ENCODE assay signal across 4 cellular contexts in genomic region chr10:132052124-132052523, GRCh38.
TF ChIP-seq lines count a peak whose summit lies in the region.

No MANE protein-coding gene starts in this region.

TF ChIP-seq in A549, 52 proteins besides CTCF, POLR2A, EP300 and RAD21 (continues in another document):
- peak; percentile 72; the same call in 1 of the 2 replicates for TF ChIP-seq HDAC2 (IDR thresholded peaks at IDR 0.05)
- no peak for TF ChIP-seq NFE2L2 (conservative IDR thresholded peaks at IDR 0.05; ENCODE audit: low read length)
- TF ChIP-seq FOSB (CRISPR knock-in tag; IDR thresholded peaks at IDR 0.05), result no peak
- no peak for TF ChIP-seq NR3C1 (IDR thresholded peaks at IDR 0.05)
- peak; percentile 97 for TF ChIP-seq ESRRA (IDR thresholded peaks at IDR 0.05; ENCODE audit: borderline replicate concordance, low read length)
- no peak for TF ChIP-seq MAX (IDR thresholded peaks at IDR 0.05)
- no peak for TF ChIP-seq NPAS2 (CRISPR knock-in tag; IDR thresholded peaks at IDR 0.05; ENCODE audit: borderline replicate concordance)
- TF ChIP-seq FOXS1 (CRISPR knock-in tag; IDR thresholded peaks at IDR 0.05), result no peak
- TF ChIP-seq ZNF302 (CRISPR knock-in tag; IDR thresholded peaks at IDR 0.05), result no peak
- TF ChIP-seq ELK1 (IDR thresholded peaks at IDR 0.05; ENCODE audit: low read depth, low read length), result no peak
- no peak for TF ChIP-seq FOSL2 (IDR thresholded peaks at IDR 0.05)
- no peak for TF ChIP-seq FOSL2 (CRISPR knock-in tag; IDR thresholded peaks at IDR 0.05)
- TF ChIP-seq CBX2 (IDR thresholded peaks at IDR 0.05; ENCODE audit: borderline replicate concordance, low read depth), result no peak

TF ChIP-seq in HCT116, 20 proteins besides CTCF, POLR2A, EP300 and RAD21:
- TF ChIP-seq CEBPB (IDR thresholded peaks at IDR 0.05; ENCODE audit: low read depth) (no peak), CBX3 (IDR thresholded peaks at IDR 0.05; ENCODE audit: low read depth) (peak; percentile 91; the same call in 1 of the 2 replicates)
TF ChIP-seq in HCT116: peak in this region for 1.

TF ChIP-seq in WTC11, 78 proteins besides CTCF, POLR2A, EP300 and RAD21:
- TF ChIP-seq ZNF317 (CRISPR knock-in tag; IDR thresholded peaks at IDR 0.05; ENCODE audit: borderline replicate concordance, low read depth) (peak; percentile 100), PRDM15 (CRISPR knock-in tag; IDR thresholded peaks at IDR 0.05) (no peak)
TF ChIP-seq in WTC11: peak in this region for 1.

TF ChIP-seq in K562, 482 proteins besides CTCF, POLR2A, EP300 and RAD21:
- TF ChIP-seq PTBP1 (IDR thresholded peaks at IDR 0.05; ENCODE audit: low read depth, low read length) (no peak), EHMT2 (IDR thresholded peaks at IDR 0.05) (peak; percentile 32; the same call in 1 of the 2 replicates), MTA1 (IDR thresholded peaks at IDR 0.05; ENCODE audit: borderline replicate concordance) (no peak), MXD1 (CRISPR knock-in tag; IDR thresholded peaks at IDR 0.05; ENCODE audit: borderline replicate concordance, poor library complexity, severe bottlenecking) (no peak), CBX5 (IDR thresholded peaks at IDR 0.05; ENCODE audit: borderline replicate concordance, low read depth) (peak; percentile 94), ZNF583 (CRISPR knock-in tag; IDR thresholded peaks at IDR 0.05) (no peak), ZEB2 (IDR thresholded peaks at IDR 0.05) (peak; percentile 38; the same call in 1 of the 2 replicates), ASH1L (IDR thresholded peaks at IDR 0.05; ENCODE audit: borderline replicate concordance, low read depth, partially characterized antibody) (no peak), CBX3 (IDR thresholded peaks at IDR 0.05; ENCODE audit: borderline replicate concordance in 1 of 2, low read length in 2 of 2) (peak in 1 of 2 experiments; percentile 90; a peak in 2 of 3 replicates), ZNF780A (CRISPR knock-in tag; IDR thresholded peaks at IDR 0.05) (no peak), IRF1 (CRISPR knock-in tag; IDR thresholded peaks at IDR 0.05; ENCODE audit: borderline replicate concordance) (no peak), TRIM24 (IDR thresholded peaks at IDR 0.05) (peak; percentile 33 to 50; a peak in 3 of 4 replicates), ESRRA (IDR thresholded peaks at IDR 0.05; ENCODE audit: borderline replicate concordance, low read depth) (peak; percentile 99), MYNN (IDR thresholded peaks at IDR 0.05) (no peak), MYNN (CRISPR knock-in tag; IDR thresholded peaks at IDR 0.05) (no peak), ZNF280A (IDR thresholded peaks at IDR 0.05; ENCODE audit: low read depth, partially characterized antibody) (peak; percentile 71), CBX1 (IDR thresholded peaks at IDR 0.05; ENCODE audit: low read depth) (peak; percentile 72; the same call in 1 of the 2 replicates), TCF7 (IDR thresholded peaks at IDR 0.05; ENCODE audit: borderline replicate concordance) (no peak), OTX1 (CRISPR knock-in tag; IDR thresholded peaks at IDR 0.05) (no peak), ILF3 (IDR thresholded peaks at IDR 0.05; ENCODE audit: borderline replicate concordance) (no peak), BRF2 (IDR thresholded peaks at IDR 0.05; ENCODE audit: borderline replicate concordance, insufficient read depth, insufficient read length) (no peak), GABPA (tag; conservative IDR thresholded peaks at IDR 0.05; ENCODE audit: low read depth) (no peak), TRIM28 (IDR thresholded peaks at IDR 0.05) (peak; percentile 96), RBBP5 (IDR thresholded peaks at IDR 0.05; ENCODE audit: borderline replicate concordance, insufficient read depth, low read length, poor library complexity, severe bottlenecking) (no peak), ZNF586 (CRISPR knock-in tag; conservative IDR thresholded peaks at IDR 0.05) (no peak), ZBTB12 (CRISPR knock-in tag; IDR thresholded peaks at IDR 0.05) (no peak), BRF1 (IDR thresholded peaks at IDR 0.05; ENCODE audit: borderline replicate concordance, extremely low read depth, insufficient read length) (no peak)
